In genomic region chr3:120218981-120219380, GRCh38 we compare ENCODE assay signal across 14 cellular contexts.
A peak's percentile ranks its signal among the peaks of the same experiment; 100 is the strongest.
DNase-seq lines count a peak whose midpoint lies in the region; ATAC-seq, FAIRE-seq and TF ChIP-seq lines count a peak whose summit lies in the region.
"Had no signal": no experiment of that assay in that cellular context is flagged by ENCODE, and none has a peak within 500 bp of the region (broad histone marks: within the 10 kb centered on the region; RNA-seq: fewer than 3 reads in every experiment).

No MANE protein-coding gene starts in this region.

- DNase-seq in DMS 273 (lab: John Stamatoyannopoulos, UW; ENCODE audit: unreplicated experiment): peak; percentile 64
- DNase-seq in DMS 273 treated with DMSO at 0.1 percent for 48 hours (lab: John Stamatoyannopoulos, UW): no peak
- DNase-seq in HCEC 1CT: peak; percentile 5
- peak; percentile 67 for DNase-seq in bronchial epithelial cell (ENCODE audit: low read depth)
- no peak for DNase-seq in NCI-H2029 treated with DMSO at 0.1 percent for 48 hours (lab: John Stamatoyannopoulos, UW)
- no peak for DNase-seq in NCI-H774 (lab: John Stamatoyannopoulos, UW)
- DNase-seq: Caco-2; CD8-positive, alpha-beta memory T cell; DMS79; IMR-90; KBM-7 had no signal

- no peaks in the 10 kb centered on the region for H3K36me3 ChIP-seq in bronchial epithelial cell (ENCODE audit: control insufficient read depth, insufficient read depth, low read length)

- H3K27me3 ChIP-seq in bronchial epithelial cell (ENCODE audit: control insufficient read depth, insufficient read depth, low read length): no peaks in the 10 kb centered on the region

- ATAC-seq in GM19035 (IDR thresholded peaks at IDR 0.05; ENCODE audit: unreplicated experiment): no peak

- FAIRE-seq in bronchial epithelial cell (lab: Jason Lieb, UNC): no peak
- FAIRE-seq: G401.6, GM12891 had no signal

- H3K4me3 ChIP-seq in bronchial epithelial cell (ENCODE audit: low read depth, low read length): no peak overlapping the region

- no peak for TF ChIP-seq CTCF in bronchial epithelial cell (IDR thresholded peaks at IDR 0.05; ENCODE audit: insufficient read depth, low read length, severe bottlenecking)

Comparison
In these comparisons a context has a peak if more than half of its experiments do, and no peak if none do; other contexts are left out.
1. DNase-seq: peak in DMS 273 (single experiment), HCEC 1CT (single experiment) and bronchial epithelial cell (single experiment); none in DMS 273 treated with DMSO at 0.1 percent for 48 hours (single experiment), NCI-H2029 treated with DMSO at 0.1 percent for 48 hours (single experiment) and NCI-H774 (single experiment).